In genomic region chr1:83154306-83154705, GRCh38 we compare ENCODE assay signal across 1 cellular context.
TF ChIP-seq lines count a peak whose summit lies in the region.

No MANE protein-coding gene starts in this region.

TF ChIP-seq in HEK293, 187 proteins besides CTCF, POLR2A, EP300 and RAD21 (continued from another document):
- TF ChIP-seq ZNF398 (tag by site-specific recombination; IDR thresholded peaks at IDR 0.05) (peak; percentile 26; the same call in 1 of the 2 replicates), ZNF596 (tag by site-specific recombination; IDR thresholded peaks at IDR 0.05) (peak; percentile 81), ZNF366 (tag by site-specific recombination; conservative IDR thresholded peaks at IDR 0.05) (0 out of 2 replicates have a peak, but pooled peaks have one; percentile 10)
TF ChIP-seq in HEK293: peak in this region for 4; not testable (repeated sequence) for 183.
